2 cellular contexts compared by ENCODE assay signal in the genomic region with DNA sequence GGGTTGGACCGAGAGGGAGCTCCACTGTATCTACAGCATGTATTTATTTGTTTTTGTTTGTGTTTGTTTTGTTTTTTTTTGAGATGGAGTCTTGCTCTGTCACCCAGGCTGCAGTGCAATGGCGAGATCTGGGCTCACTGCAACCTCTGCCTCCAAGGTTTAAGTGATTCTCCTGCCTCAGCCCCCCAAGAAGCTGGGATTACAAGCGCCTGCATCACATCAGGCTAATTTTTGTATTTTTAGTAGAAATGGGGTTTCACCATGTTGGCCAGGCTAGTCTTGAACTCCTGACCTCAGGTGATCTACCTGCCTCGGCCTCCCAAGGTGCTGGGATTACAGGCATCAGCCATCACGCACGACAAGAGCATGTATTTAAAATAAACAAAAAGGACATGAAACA. TPM values are rescaled to one million over a fixed set of nuclear protein-coding genes. Genes with fewer than 3 reads are reported as not detected.
"Had no signal": no experiment of that assay in that cellular context is flagged by ENCODE, and none has a peak within 500 bp of the region (broad histone marks: within the 10 kb centered on the region; RNA-seq: fewer than 3 reads in every experiment).

No MANE protein-coding gene starts in this region.

RNA-seq across cellular contexts. Expression of gene IL2RA, which starts 18.8 kb away (rescaled TPM):
- total RNA-seq: RPMI7951 had no signal
- polyA plus RNA-seq: K562 had no signal
